ENCODE assay signal across 22 cellular contexts in genomic region chr3:16432714-16433113, GRCh38.
DNase-seq lines count a peak whose midpoint lies in the region; ATAC-seq and TF ChIP-seq lines count a peak whose summit lies in the region.
"Had no signal": no experiment of that assay in that cellular context is flagged by ENCODE, and none has a peak within 500 bp of the region (broad histone marks: within the 10 kb centered on the region; RNA-seq: fewer than 3 reads in every experiment).

No MANE protein-coding gene starts in this region.

- peak overlapping the region; percentile 98 for H3K27ac ChIP-seq in OCI-LY7 (ENCODE audit: low read depth, low read length, poor library complexity, severe bottlenecking)
- no peak overlapping the region for H3K27ac ChIP-seq in lower lobe of right lung
- H3K27ac ChIP-seq: epithelial cell of prostate, gastrocnemius medialis had no signal

- H3K4me1 Mint-ChIP-seq in type B pancreatic cell (ENCODE audit: unreplicated experiment) = peaks cover 3% of the 10 kb centered on the region
- H3K4me1 Mint-ChIP-seq: brain had no signal

- no peaks in the 10 kb centered on the region for H3K27me3 ChIP-seq in lower lobe of right lung (ENCODE audit: low read depth)
- H3K27me3 ChIP-seq: gastrocnemius medialis had no signal

- DNase-seq in GM10266 (ENCODE audit: extremely low spot score) = peak; percentile 26
- DNase-seq in OCI-LY7 (ENCODE audit: low spot score) = peak; percentile 76
- no peak for DNase-seq in lower lobe of right lung
- no peak for DNase-seq in NCI-H187 (lab: John Stamatoyannopoulos, UW)
- DNase-seq in type B pancreatic cell (ENCODE audit: extremely low spot score, unreplicated experiment) = no peak
- DNase-seq: activated CD8-positive, alpha-beta memory T cell treated with anti-CD3 and anti-CD28 coated beads, Interleukin-2, amount 50 U/mL, for 48 hours; activated naive CD4-positive, alpha-beta T cell treated with anti-CD3 and anti-CD28 coated beads for 36 hours; cortex of kidney; gastrocnemius medialis; NCI-H1417 treated with DMSO at 0.1 percent for 48 hours; NCI-H345; occipital lobe; right cardiac atrium; SHP77 had no signal

- H2AFZ ChIP-seq in OCI-LY7 (ENCODE audit: low read length) = no peak overlapping the region

- H3K27me3 Mint-ChIP-seq in type B pancreatic cell = peaks cover 6% of the 10 kb centered on the region

- no peaks in the 10 kb centered on the region for H4K20me1 ChIP-seq in OCI-LY7 (ENCODE audit: insufficient read depth, low read length)

- H3K9me3 ChIP-seq in OCI-LY7 (ENCODE audit: low read length) (no peaks in the 10 kb centered on the region; the same call in 1 of the 2 replicates), lower lobe of right lung (no peaks in the 10 kb centered on the region)
- H3K9me3 ChIP-seq: gastrocnemius medialis had no signal

- no TSS peak for BruUV-seq in OCI-LY7 (replicated peaks; lab: Mats Ljungman, UMichigan)

- CTCF ChIA-PET in OCI-LY7 (lab: Charles Lee; ENCODE audit: unreplicated experiment) = interaction anchor here (0.6 kb wide), 1 partner anchor 57 kb away, joined by 3 read pairs; no protein-coding TSS in a partner anchor

- H3K4me3 Mint-ChIP-seq in type B pancreatic cell = no peak overlapping the region
- H3K4me3 Mint-ChIP-seq: activated naive CD4-positive, alpha-beta T cell treated with anti-CD3 and anti-CD28 coated beads for 36 hours; brain; T-helper 2 cell treated with Interferon-gamma antibody and Interleukin-4, amounts not matched to agents 5 μg/mL and 100 μg/mL, for 36 hours had no signal

- ATAC-seq in GM18909 (IDR thresholded peaks at IDR 0.05; ENCODE audit: poor library complexity, unreplicated experiment) (peak; percentile 29), HG02870 (IDR thresholded peaks at IDR 0.05; ENCODE audit: unreplicated experiment) (peak; percentile 34), HG03025 (IDR thresholded peaks at IDR 0.05; ENCODE audit: low FRiP score, unreplicated experiment) (no peak), lower lobe of right lung (no peak)
- ATAC-seq: gastrocnemius medialis, HCT116, left lobe of liver, right cardiac atrium had no signal

- no peaks in the 10 kb centered on the region for H3K9me3 Mint-ChIP-seq in type B pancreatic cell
- H3K9me3 Mint-ChIP-seq: activated naive CD4-positive, alpha-beta T cell treated with anti-CD3 and anti-CD28 coated beads for 36 hours; brain; T-helper 2 cell treated with Interferon-gamma antibody and Interleukin-4, amounts not matched to agents 5 μg/mL and 100 μg/mL, for 36 hours had no signal

- H3K4me1 ChIP-seq in OCI-LY7 (ENCODE audit: insufficient read depth, low read length, poor library complexity, severe bottlenecking) = peaks cover 98% of the 10 kb centered on the region
- peaks cover 34% of the 10 kb centered on the region for H3K4me1 ChIP-seq in lower lobe of right lung
- H3K4me1 ChIP-seq: gastrocnemius medialis had no signal

- no peaks in the 10 kb centered on the region for H3K9me2 ChIP-seq in OCI-LY7 (ENCODE audit: insufficient read depth, low read length)

- peaks cover 89% of the 10 kb centered on the region for H3K79me2 ChIP-seq in OCI-LY7 (ENCODE audit: insufficient read depth, low read depth, low read length)

- intact Hi-C loops in OCI-LY7 (cut with micrococcal nuclease; ENCODE audit: unreplicated experiment) (loop anchor here (1.0 to 10.0 kb wide), 5 partner anchors 55 to 462 kb away; no protein-coding TSS in a partner anchor), lower lobe of right lung (cut with DNase I) (no loop called here)

- no peak overlapping the region for H3K27ac Mint-ChIP-seq in type B pancreatic cell
- H3K27ac Mint-ChIP-seq: activated naive CD4-positive, alpha-beta T cell treated with anti-CD3 and anti-CD28 coated beads for 36 hours; T-helper 2 cell treated with Interferon-gamma antibody and Interleukin-4, amounts not matched to agents 5 μg/mL and 100 μg/mL, for 36 hours had no signal

- H3K36me3 Mint-ChIP-seq in type B pancreatic cell = no peaks in the 10 kb centered on the region

- POLR2A ChIA-PET in OCI-LY7 (lab: Charles Lee) = interaction anchor here (0.7 to 6.8 kb wide), 8 partner anchors 9 to 81 kb away, joined by 3 to 59 read pairs (median 4); partner anchors contain the start of gene RFTN1

- H3K36me3 ChIP-seq in OCI-LY7 (ENCODE audit: insufficient read depth, low read length) = peaks cover 70% of the 10 kb centered on the region
- peaks cover 22% of the 10 kb centered on the region for H3K36me3 ChIP-seq in lower lobe of right lung
- H3K36me3 ChIP-seq: gastrocnemius medialis had no signal

- H3K4me3 ChIP-seq in OCI-LY7 (ENCODE audit: low read depth, low read length, poor library complexity, severe bottlenecking) (peak overlapping the region; percentile 58), lower lobe of right lung (no peak overlapping the region)
- H3K4me3 ChIP-seq: gastrocnemius medialis had no signal

- H3K4me2 ChIP-seq in OCI-LY7 (ENCODE audit: low read length) = peak overlapping the region; percentile 82

- TF ChIP-seq CTCF in GM10266 (IDR thresholded peaks at IDR 0.05; ENCODE audit: control insufficient read depth, insufficient read depth, low read depth, missing control alignments) (no peak), OCI-LY7 (conservative IDR thresholded peaks at IDR 0.05; ENCODE audit: low read length) (no peak), lower lobe of right lung (IDR thresholded peaks at IDR 0.05) (no peak), type B pancreatic cell (conservative IDR thresholded peaks at IDR 0.05) (no peak)

Comparison
In these comparisons a context has a peak if more than half of its experiments do, and no peak if none do; other contexts are left out.
1. DNase-seq: peak in GM10266 (single experiment) and OCI-LY7 (single experiment); none in lower lobe of right lung (single experiment), NCI-H187 (0 of 2) and type B pancreatic cell (single experiment).
2. ATAC-seq: peak in GM18909 (single experiment) and HG02870 (single experiment); none in HG03025 (single experiment) and lower lobe of right lung (0 of 2).